In genomic region chrX:109943740-109944092, GRCh38 we compare ENCODE assay signal across 15 cellular contexts. TPM values are rescaled to one million over a fixed set of nuclear protein-coding genes. Genes with fewer than 3 reads are reported as not detected.
A peak's percentile ranks its signal among the peaks of the same experiment; 100 is the strongest.
DNase-seq lines count a peak whose midpoint lies in the region; ATAC-seq and TF ChIP-seq lines count a peak whose summit lies in the region.
"Had no signal": no experiment of that assay in that cellular context is flagged by ENCODE, and none has a peak within 500 bp of the region (broad histone marks: within the 10 kb centered on the region; RNA-seq: fewer than 3 reads in every experiment).

No MANE protein-coding gene starts in this region.

- H3K36me3 Mint-ChIP-seq in naive thymus-derived CD4-positive, alpha-beta T cell: no peaks in the 10 kb centered on the region
- H3K36me3 Mint-ChIP-seq in activated naive CD4-positive, alpha-beta T cell treated with anti-CD3 and anti-CD28 coated beads for 36 hours (ENCODE audit: low read depth): no peaks in the 10 kb centered on the region
- H3K36me3 Mint-ChIP-seq: CD8-positive, alpha-beta T cell had no signal

- peak overlapping the region; percentile 34 for H3K4me2 ChIP-seq in Loucy (ENCODE audit: low read depth, low read length, poor library complexity, severe bottlenecking)
- H3K4me2 ChIP-seq: BLaER1 treated with 17β-estradiol and CSF1 and Interleukin-3, amounts not matched to agents 10 nM and 100 nM had no signal

- H3K9ac ChIP-seq in Loucy (ENCODE audit: low read depth, low read length, poor library complexity, severe bottlenecking): peak overlapping the region; percentile 46
- H3K9ac ChIP-seq: BLaER1 treated with 17β-estradiol and CSF1 and Interleukin-3, amounts not matched to agents 10 nM and 100 nM had no signal

- H3K4me3 ChIP-seq in Jurkat, Clone E6-1 (ENCODE audit: low read length): no peak overlapping the region; the same call in 1 of the 2 replicates
- H3K4me3 ChIP-seq in Loucy (ENCODE audit: low read length, poor library complexity, severe bottlenecking): no peak overlapping the region
- H3K4me3 ChIP-seq in naive thymus-derived CD4-positive, alpha-beta T cell (ENCODE audit: low read length): no peak overlapping the region
- H3K4me3 ChIP-seq: BLaER1 treated with 17β-estradiol and CSF1 and Interleukin-3, amounts not matched to agents 10 nM and 100 nM; GM12878 had no signal

- CTCF ChIA-PET in naive thymus-derived CD4-positive, alpha-beta T cell (lab: Charles Lee): no interaction called here
- CTCF ChIA-PET in activated naive CD4-positive, alpha-beta T cell treated with anti-CD3 and anti-CD28 coated beads for 36 hours (lab: Charles Lee): no interaction called here

- TF ChIP-seq CTCF in Loucy (conservative IDR thresholded peaks at IDR 0.05; ENCODE audit: low read length): no peak

- no peaks in the 10 kb centered on the region for H3K9me3 Mint-ChIP-seq in naive thymus-derived CD4-positive, alpha-beta T cell
- H3K9me3 Mint-ChIP-seq in activated naive CD4-positive, alpha-beta T cell treated with anti-CD3 and anti-CD28 coated beads for 36 hours: no peaks in the 10 kb centered on the region
- H3K9me3 Mint-ChIP-seq: CD8-positive, alpha-beta T cell; H9 had no signal

- no peaks in the 10 kb centered on the region for H3K4me1 Mint-ChIP-seq in naive thymus-derived CD4-positive, alpha-beta T cell
- H3K4me1 Mint-ChIP-seq in activated naive CD4-positive, alpha-beta T cell treated with anti-CD3 and anti-CD28 coated beads for 36 hours (ENCODE audit: low read depth): no peaks in the 10 kb centered on the region
- H3K4me1 Mint-ChIP-seq: B cell had no signal

- no peaks in the 10 kb centered on the region for H3K36me3 ChIP-seq in Loucy (ENCODE audit: insufficient read depth, low read length)
- H3K36me3 ChIP-seq in naive thymus-derived CD4-positive, alpha-beta T cell (ENCODE audit: control insufficient read depth in 2 of 3, insufficient read depth in 3 of 3, low read length in 3 of 3): no peaks in the 10 kb centered on the region
- H3K36me3 ChIP-seq: BLaER1 treated with 17β-estradiol and CSF1 and Interleukin-3, amounts not matched to agents 10 nM and 100 nM had no signal

- no peaks in the 10 kb centered on the region for H3K27me3 ChIP-seq in Loucy (ENCODE audit: insufficient read depth, low read length, poor library complexity, severe bottlenecking)
- no peaks in the 10 kb centered on the region for H3K27me3 ChIP-seq in naive thymus-derived CD4-positive, alpha-beta T cell (ENCODE audit: control insufficient read depth in 2 of 2, insufficient read depth in 2 of 2, low read length in 2 of 2)

- H3K4me3 Mint-ChIP-seq in naive thymus-derived CD4-positive, alpha-beta T cell: no peak overlapping the region
- H3K4me3 Mint-ChIP-seq in activated naive CD4-positive, alpha-beta T cell treated with anti-CD3 and anti-CD28 coated beads for 36 hours: no peak overlapping the region
- H3K4me3 Mint-ChIP-seq: B cell; CD8-positive, alpha-beta T cell; H9 had no signal

- H3K4me1 ChIP-seq in Loucy (ENCODE audit: insufficient read depth, low read length, poor library complexity, severe bottlenecking): peaks cover 30% of the 10 kb centered on the region
- no peaks in the 10 kb centered on the region for H3K4me1 ChIP-seq in naive thymus-derived CD4-positive, alpha-beta T cell (ENCODE audit: control insufficient read depth in 2 of 2, insufficient read depth in 2 of 2, low read length in 2 of 2)
- H3K4me1 ChIP-seq: BLaER1 treated with 17β-estradiol and CSF1 and Interleukin-3, amounts not matched to agents 10 nM and 100 nM had no signal

- POLR2A ChIA-PET in naive thymus-derived CD4-positive, alpha-beta T cell (lab: Charles Lee): no interaction called here

- no peaks in the 10 kb centered on the region for H3K79me2 ChIP-seq in Loucy (ENCODE audit: insufficient read depth, low read length)

- no peaks in the 10 kb centered on the region for H3K9me3 ChIP-seq in Loucy (ENCODE audit: insufficient read depth, low read depth, low read length)
- H3K9me3 ChIP-seq in naive thymus-derived CD4-positive, alpha-beta T cell (ENCODE audit: control insufficient read depth in 2 of 3, low read length in 3 of 3): no peaks in the 10 kb centered on the region
- H3K9me3 ChIP-seq: BLaER1 treated with 17β-estradiol and CSF1 and Interleukin-3, amounts not matched to agents 10 nM and 100 nM had no signal

- H2AFZ ChIP-seq in Loucy (ENCODE audit: low read length): 0 out of 2 replicates have a peak overlapping the region, but pooled peaks have one; percentile 1

- H3K9me2 ChIP-seq in Loucy (replicated peaks; ENCODE audit: low read depth, low read length): no peaks in the 10 kb centered on the region

- no peaks in the 10 kb centered on the region for H4K20me1 ChIP-seq in Loucy (ENCODE audit: insufficient read depth, low read length, poor library complexity, severe bottlenecking)
- H4K20me1 ChIP-seq: BLaER1 treated with 17β-estradiol and CSF1 and Interleukin-3, amounts not matched to agents 10 nM and 100 nM had no signal

- DNase-seq in Jurkat, Clone E6-1 (ENCODE audit: low read depth, low spot score): peak; percentile 63
- DNase-seq in SK-N-DZ (ENCODE audit: low spot score) (peak; percentile 4), NCI-H187 (lab: John Stamatoyannopoulos, UW) (no peak)
- DNase-seq in naive thymus-derived CD4-positive, alpha-beta T cell: no peak
- DNase-seq in activated naive CD4-positive, alpha-beta T cell treated with anti-CD3 and anti-CD28 coated beads for 36 hours: no peak
- DNase-seq: Calu3; CD8-positive, alpha-beta T cell; DMS79 treated with DMSO at 0.1 percent for 48 hours; GF-D8; H9 had no signal

- ATAC-seq in naive thymus-derived CD4-positive, alpha-beta T cell: peak; percentile 34
- ATAC-seq in HG03097 (IDR thresholded peaks at IDR 0.05; ENCODE audit: low FRiP score, unreplicated experiment): no peak
- ATAC-seq: CD8-positive, alpha-beta T cell; GM12878 had no signal

- intact Hi-C loops in naive thymus-derived CD4-positive, alpha-beta T cell (cut with micrococcal nuclease): no loop called here
- intact Hi-C loops in activated naive CD4-positive, alpha-beta T cell treated with anti-CD3 and anti-CD28 coated beads for 36 hours (cut with micrococcal nuclease): no loop called here

- no peaks in the 10 kb centered on the region for H3F3A ChIP-seq in Loucy (ENCODE audit: low read depth)

- no peak overlapping the region for H3K27ac Mint-ChIP-seq in naive thymus-derived CD4-positive, alpha-beta T cell
- H3K27ac Mint-ChIP-seq in activated naive CD4-positive, alpha-beta T cell treated with anti-CD3 and anti-CD28 coated beads for 36 hours: no peak overlapping the region
- H3K27ac Mint-ChIP-seq: B cell; CD8-positive, alpha-beta T cell; H9 had no signal

- no peaks in the 10 kb centered on the region for H3K27me3 Mint-ChIP-seq in naive thymus-derived CD4-positive, alpha-beta T cell
- H3K27me3 Mint-ChIP-seq in activated naive CD4-positive, alpha-beta T cell treated with anti-CD3 and anti-CD28 coated beads for 36 hours (ENCODE audit: low read depth): no peaks in the 10 kb centered on the region
- H3K27me3 Mint-ChIP-seq: B cell had no signal

- no peak overlapping the region for H3K27ac ChIP-seq in naive thymus-derived CD4-positive, alpha-beta T cell (ENCODE audit: low read depth, low read length)
- H3K27ac ChIP-seq: BLaER1 treated with 17β-estradiol and CSF1 and Interleukin-3, amounts not matched to agents 10 nM and 100 nM had no signal

RNA-seq across cellular contexts. Expression of gene TMEM164, which starts 59.2 kb away (rescaled TPM):
- polyA plus RNA-seq in Jurkat, Clone E6-1 (2012; ENCODE audit: insufficient read depth, insufficient read length): 15.2 TPM
- polyA plus RNA-seq in SK-N-DZ (2014; cell fraction: cytosol; rRNA removed): 23.0 and 23.9 TPM in 2 replicates
- polyA plus RNA-seq in SK-N-DZ (2014; cell fraction: nucleus; rRNA removed): 12.8 and 34.5 TPM in 2 replicates
- 10 to 100 TPM; 16.3 to 30.1 (median 17.9) TPM for total RNA-seq in naive thymus-derived CD4-positive, alpha-beta T cell
- 1 to 10 TPM in 1 of 2 donors, under 1 TPM in 1; 0.92 to 2.1 TPM for polyA plus RNA-seq in naive thymus-derived CD4-positive, alpha-beta T cell
- 10 to 100 TPM; 11.9 to 12.0 TPM for total RNA-seq in activated naive CD4-positive, alpha-beta T cell treated with anti-CD3 and anti-CD28 coated beads for 36 hours

Comparison
In these comparisons a context has a peak if more than half of its experiments do, and no peak if none do; other contexts are left out.
1. DNase-seq: peak in Jurkat, Clone E6-1 (single experiment) and SK-N-DZ (single experiment); none in naive thymus-derived CD4-positive, alpha-beta T cell (0 of 9), activated naive CD4-positive, alpha-beta T cell treated with anti-CD3 and anti-CD28 coated beads for 36 hours (single experiment) and NCI-H187 (0 of 2).